Comparison of ENCODE assay signal across 1 cellular context in the genomic region with DNA sequence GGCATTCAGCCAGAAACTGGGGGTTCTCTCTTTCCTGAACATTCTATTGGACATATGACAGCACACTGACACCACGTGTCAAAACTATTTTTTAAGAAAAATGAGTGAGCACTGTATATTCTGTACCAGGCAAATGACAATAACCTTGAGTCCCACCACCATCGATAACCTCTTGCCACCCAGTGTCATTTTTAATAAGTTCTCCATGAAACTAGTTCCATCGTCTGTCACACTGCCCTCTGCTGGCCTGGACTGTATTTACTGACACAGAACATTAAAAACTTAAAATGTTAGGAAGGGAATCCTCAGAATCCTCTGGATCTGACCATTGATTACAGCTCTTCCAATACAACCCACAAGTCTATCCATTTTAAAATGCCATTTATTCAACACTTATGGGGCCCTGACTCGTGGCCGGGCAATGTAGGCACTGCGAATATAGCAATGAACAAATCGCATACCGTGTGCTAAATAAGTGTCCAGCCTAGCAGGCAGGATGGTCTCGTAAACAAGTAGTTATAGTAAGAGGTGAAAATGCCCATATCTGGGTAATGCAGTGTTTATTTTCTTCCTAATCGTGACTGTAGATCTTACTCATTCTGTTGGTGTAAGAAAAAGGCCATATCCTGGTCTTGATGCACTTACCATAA.
TF ChIP-seq lines count a peak whose summit lies in the region.

No MANE protein-coding gene starts in this region.

TF ChIP-seq in HepG2, 621 proteins besides CTCF, POLR2A, EP300 and RAD21 (continued from another document):
- TF ChIP-seq, protein P1, sequence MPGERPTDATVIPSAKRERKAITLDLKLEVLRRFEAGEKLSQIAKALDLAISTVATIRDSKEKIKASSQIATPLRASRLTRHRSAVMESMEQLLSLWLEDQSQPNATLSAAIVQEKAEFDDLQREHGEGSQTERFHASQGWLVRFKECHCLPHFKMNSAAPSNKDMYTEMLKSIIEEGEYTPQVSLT (CRISPR knock-in tag; IDR thresholded peaks at IDR 0.05; ENCODE audit: borderline replicate concordance, low read depth), result no peak
- TF ChIP-seq, protein P2, sequence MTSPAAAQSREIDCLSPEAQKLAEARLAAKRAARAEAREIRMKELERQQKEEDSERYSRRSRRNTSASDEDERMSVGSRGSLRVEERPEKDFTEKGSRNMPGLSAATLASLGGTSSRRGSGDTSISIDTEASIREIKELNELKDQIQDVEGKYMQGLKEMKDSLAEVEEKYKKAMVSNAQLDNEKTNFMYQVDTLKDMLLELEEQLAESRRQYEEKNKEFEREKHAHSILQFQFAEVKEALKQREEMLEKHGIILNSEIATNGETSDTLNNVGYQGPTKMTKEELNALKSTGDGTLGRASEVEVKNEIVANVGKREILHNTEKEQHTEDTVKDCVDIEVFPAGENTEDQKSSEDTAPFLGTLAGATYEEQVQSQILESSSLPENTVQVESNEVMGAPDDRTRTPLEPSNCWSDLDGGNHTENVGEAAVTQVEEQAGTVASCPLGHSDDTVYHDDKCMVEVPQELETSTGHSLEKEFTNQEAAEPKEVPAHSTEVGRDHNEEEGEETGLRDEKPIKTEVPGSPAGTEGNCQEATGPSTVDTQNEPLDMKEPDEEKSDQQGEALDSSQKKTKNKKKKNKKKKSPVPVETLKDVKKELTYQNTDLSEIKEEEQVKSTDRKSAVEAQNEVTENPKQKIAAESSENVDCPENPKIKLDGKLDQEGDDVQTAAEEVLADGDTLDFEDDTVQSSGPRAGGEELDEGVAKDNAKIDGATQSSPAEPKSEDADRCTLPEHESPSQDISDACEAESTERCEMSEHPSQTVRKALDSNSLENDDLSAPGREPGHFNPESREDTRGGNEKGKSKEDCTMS (CRISPR knock-in tag; conservative IDR thresholded peaks at IDR 0.05), result no peak
- no peak for TF ChIP-seq GPN1 (CRISPR knock-in tag; IDR thresholded peaks at IDR 0.05; ENCODE audit: borderline replicate concordance)
